Comparison of ENCODE assay signal across 8 cellular contexts in the genomic region with DNA sequence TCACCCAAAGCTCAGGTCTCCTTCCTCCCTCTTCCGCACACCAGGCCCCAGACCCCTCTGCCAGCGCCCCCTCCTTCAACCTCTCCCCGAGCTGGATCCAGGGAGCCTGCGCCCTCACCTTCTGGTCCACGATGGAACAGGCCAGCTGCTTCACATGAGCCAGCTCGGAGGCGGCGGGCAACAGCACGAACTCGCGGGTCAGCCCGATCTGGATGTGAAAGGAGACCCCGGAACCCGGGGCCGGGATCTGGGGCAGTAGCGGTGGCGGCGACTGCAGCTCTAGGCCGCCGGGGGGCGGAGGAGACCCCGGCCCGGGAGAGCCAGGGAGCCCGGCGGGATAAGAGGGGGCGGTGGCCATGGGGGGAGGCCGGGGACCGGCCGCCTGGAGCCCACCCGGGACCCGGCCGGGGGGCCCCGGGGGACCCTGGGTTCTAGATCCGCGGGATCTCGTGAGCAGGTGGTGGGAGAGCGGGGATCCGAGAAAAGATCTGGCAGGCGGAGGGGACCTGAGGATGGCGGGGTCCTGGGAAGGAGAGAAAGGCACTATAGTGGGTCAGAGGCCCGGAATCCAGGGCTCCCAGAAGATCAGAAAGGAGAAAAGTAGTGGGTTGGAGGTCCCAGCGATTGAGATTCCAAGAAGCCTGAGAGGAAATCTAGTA. TPM values are rescaled to one million over a fixed set of nuclear protein-coding genes. Genes with fewer than 3 reads are reported as not detected.
DNase-seq lines count a peak whose midpoint lies in the region; ATAC-seq and TF ChIP-seq lines count a peak whose summit lies in the region.

No MANE protein-coding gene starts in this region.

- peak overlapping the region; percentile 43 for H2AFZ ChIP-seq in smooth muscle cell (ENCODE audit: low read depth)

- H3K27ac ChIP-seq in iPS DF 6.9 (ENCODE audit: low read length) (no peak overlapping the region), smooth muscle cell (ENCODE audit: low read depth) (no peak overlapping the region)

- peak overlapping the region; percentile 97 for H3K27ac Mint-ChIP-seq in activated T-cell treated with anti-CD3 and anti-CD28 coated beads, Interleukin-2, amount 50 U/mL, for 72 hours

- H3K9ac ChIP-seq in smooth muscle cell (ENCODE audit: low read depth) = peak overlapping the region; percentile 90

- no peaks in the 10 kb centered on the region for H3K27me3 ChIP-seq in iPS DF 6.9 (ENCODE audit: control insufficient read depth, insufficient read depth, low read length)
- H3K27me3 ChIP-seq in smooth muscle cell (ENCODE audit: low read depth) = no peaks in the 10 kb centered on the region

- H3K4me1 ChIP-seq in iPS DF 6.9 (ENCODE audit: control insufficient read depth, insufficient read depth, low read length) = peaks cover 1% of the 10 kb centered on the region; the same call in 1 of the 2 replicates
- peaks cover 13% of the 10 kb centered on the region for H3K4me1 ChIP-seq in smooth muscle cell (ENCODE audit: low read depth)

- H3K27me3 Mint-ChIP-seq in activated T-cell treated with anti-CD3 and anti-CD28 coated beads, Interleukin-2, amount 50 U/mL, for 72 hours (ENCODE audit: low read depth) = no peaks in the 10 kb centered on the region

- H3K36me3 Mint-ChIP-seq in activated T-cell treated with anti-CD3 and anti-CD28 coated beads, Interleukin-2, amount 50 U/mL, for 72 hours (ENCODE audit: insufficient read depth in 2 of 2) = peaks cover 2 to 3% of the 10 kb centered on the region in 2 donors

- peak overlapping the region; percentile 86 to 96 for H3K4me3 Mint-ChIP-seq in activated T-cell treated with anti-CD3 and anti-CD28 coated beads, Interleukin-2, amount 50 U/mL, for 72 hours

- no CpG with 5 or more reads among the region's 42 CpGs for WGBS in iPS DF 6.9 (ENCODE audit: insufficient coverage, insufficient read length)
- WGBS in smooth muscle cell (ENCODE audit: low lambda C conversion rate) = 2% methylated on average over 29 of the region's 42 CpGs

- no peaks in the 10 kb centered on the region for H3K9me3 Mint-ChIP-seq in activated T-cell treated with anti-CD3 and anti-CD28 coated beads, Interleukin-2, amount 50 U/mL, for 72 hours

- H4K20me1 ChIP-seq in smooth muscle cell (ENCODE audit: low read depth) = peaks cover 3% of the 10 kb centered on the region

- no peaks in the 10 kb centered on the region for H3K9me3 ChIP-seq in iPS DF 6.9 (ENCODE audit: control insufficient read depth, insufficient read depth, low read length)
- H3K9me3 ChIP-seq in smooth muscle cell (replicated peaks; ENCODE audit: low read depth) = no peaks in the 10 kb centered on the region

- H3K4me2 ChIP-seq in smooth muscle cell = peak overlapping the region; percentile 98

- DNase-seq in stimulated activated CD4-positive, alpha-beta T cell treated with anti-CD3 and anti-CD28 coated beads, Interleukin-15, amount 100 ng/mL, for 24 hours = peak; percentile 41
- no peak for DNase-seq in stimulated activated CD4-positive, alpha-beta T cell treated with anti-CD3 and anti-CD28 coated beads, Interleukin-4, amount 100 ng/mL, for 24 hours
- DNase-seq in activated T-cell treated with anti-CD3 and anti-CD28 coated beads, Interleukin-2, amount 50 U/mL, for 72 hours = peak; percentile 31 to 33
- no peak for DNase-seq in iPS DF 6.9 (ENCODE audit: low read depth, low spot score)
- DNase-seq in smooth muscle cell (lab: John Stamatoyannopoulos, UW; ENCODE audit: unreplicated experiment) = no peak
- no peak for DNase-seq in NCI-H1105 treated with DMSO at 0.1 percent for 48 hours (lab: John Stamatoyannopoulos, UW)

- peaks cover 21% of the 10 kb centered on the region for H3K79me2 ChIP-seq in smooth muscle cell (ENCODE audit: low read depth)

- H3K36me3 ChIP-seq in iPS DF 6.9 (ENCODE audit: control insufficient read depth, insufficient read depth, low read length) = peaks cover 10% of the 10 kb centered on the region
- H3K36me3 ChIP-seq in smooth muscle cell (ENCODE audit: low read depth) = no peaks in the 10 kb centered on the region

- no peak for TF ChIP-seq CTCF in smooth muscle cell (IDR thresholded peaks at IDR 0.05; ENCODE audit: borderline replicate concordance, insufficient read depth, poor library complexity, severe bottlenecking)

- peaks cover 9% of the 10 kb centered on the region for H3F3A ChIP-seq in smooth muscle cell (ENCODE audit: low read depth)

- peaks cover 40% of the 10 kb centered on the region for H3K4me1 Mint-ChIP-seq in activated T-cell treated with anti-CD3 and anti-CD28 coated beads, Interleukin-2, amount 50 U/mL, for 72 hours (ENCODE audit: low read depth)

- ATAC-seq in activated T-cell treated with anti-CD3 and anti-CD28 coated beads, Interleukin-2, amount 50 U/mL, for 72 hours (replicated peaks in 1 of 2) = no peak
- ATAC-seq in HG02840 (IDR thresholded peaks at IDR 0.05; ENCODE audit: low FRiP score, unreplicated experiment) (no peak), HG02938 (IDR thresholded peaks at IDR 0.05; ENCODE audit: unreplicated experiment) (no peak)

- H3K4me3 ChIP-seq in iPS DF 6.9 (ENCODE audit: low read length) (peak overlapping the region; percentile 87; the same call in 1 of the 2 replicates), smooth muscle cell (peak overlapping the region; percentile 94)

RNA-seq across cellular contexts. Expression of gene PRKD2, which starts 0.8 kb away (rescaled TPM):
- 10 to 100 TPM; 82.0 to 92.9 TPM for total RNA-seq in activated T-cell treated with anti-CD3 and anti-CD28 coated beads, Interleukin-2, amount 50 U/mL, for 72 hours
- total RNA-seq in smooth muscle cell = 8.6 and 24.2 TPM in 2 replicates
- 34.6 and 45.9 TPM in 2 replicates for polyA plus RNA-seq in smooth muscle cell

RNA-seq across cellular contexts. Expression of gene FKRP, which starts 29.7 kb away (rescaled TPM):
- 10 to 100 TPM; 15.1 to 18.0 TPM for total RNA-seq in activated T-cell treated with anti-CD3 and anti-CD28 coated beads, Interleukin-2, amount 50 U/mL, for 72 hours
- total RNA-seq in smooth muscle cell = 13.8 and 35.2 TPM in 2 replicates
- polyA plus RNA-seq in smooth muscle cell = 18.9 and 27.2 TPM in 2 replicates

RNA-seq across cellular contexts. Expression of gene STRN4, which starts 30.1 kb away (rescaled TPM):
- total RNA-seq in activated T-cell treated with anti-CD3 and anti-CD28 coated beads, Interleukin-2, amount 50 U/mL, for 72 hours = 10 to 100 TPM; 79.0 to 85.2 TPM
- total RNA-seq in smooth muscle cell = 47.1 and 55.7 TPM in 2 replicates
- polyA plus RNA-seq in smooth muscle cell = 69.1 and 72.1 TPM in 2 replicates

RNA-seq across cellular contexts. Expression of gene DACT3, which starts 55.2 kb away (rescaled TPM):
- total RNA-seq in activated T-cell treated with anti-CD3 and anti-CD28 coated beads, Interleukin-2, amount 50 U/mL, for 72 hours = 1 to 10 TPM; 3.4 to 7.0 TPM
- 6.2 and 12.3 TPM in 2 replicates for total RNA-seq in smooth muscle cell
- polyA plus RNA-seq in smooth muscle cell = 19.1 and 22.7 TPM in 2 replicates

Comparison
In these comparisons a context has a peak if more than half of its experiments do, and no peak if none do; other contexts are left out.
1. DNase-seq: peak in stimulated activated CD4-positive, alpha-beta T cell treated with anti-CD3 and anti-CD28 coated beads, Interleukin-15, amount 100 ng/mL, for 24 hours (single experiment) and activated T-cell treated with anti-CD3 and anti-CD28 coated beads, Interleukin-2, amount 50 U/mL, for 72 hours (2 of 2); none in stimulated activated CD4-positive, alpha-beta T cell treated with anti-CD3 and anti-CD28 coated beads, Interleukin-4, amount 100 ng/mL, for 24 hours (single experiment), iPS DF 6.9 (single experiment), smooth muscle cell (single experiment) and NCI-H1105 treated with DMSO at 0.1 percent for 48 hours (single experiment).